Comparison of ENCODE assay signal across 15 cellular contexts in genomic region chr6:43178951-43179830, GRCh38. TPM values are rescaled to one million over a fixed set of nuclear protein-coding genes. Genes with fewer than 3 reads are reported as not detected.
DNase-seq lines count a peak whose midpoint lies in the region; ATAC-seq and TF ChIP-seq lines count a peak whose summit lies in the region.
"Had no signal": no experiment of that assay in that cellular context is flagged by ENCODE, and none has a peak within 500 bp of the region (broad histone marks: within the 10 kb centered on the region; RNA-seq: fewer than 3 reads in every experiment).

No MANE protein-coding gene starts in this region.

- H3K27me3 ChIP-seq in esophagus muscularis mucosa, result no peaks in the 10 kb centered on the region
- no peaks in the 10 kb centered on the region for H3K27me3 ChIP-seq in tibial artery
- no peaks in the 10 kb centered on the region for H3K27me3 ChIP-seq in dorsolateral prefrontal cortex
- H3K27me3 ChIP-seq: BE2C, SJSA1 had no signal

- peaks cover 25% of the 10 kb centered on the region for H3K36me3 Mint-ChIP-seq in activated naive CD8-positive, alpha-beta T cell treated with anti-CD3 and anti-CD28 coated beads, Interleukin-2, amount 10 ng/mL, durations not matched to agents 7 days and 5 days
- peaks cover 19% of the 10 kb centered on the region for H3K36me3 Mint-ChIP-seq in activated naive CD8-positive, alpha-beta T cell treated with anti-CD3 and anti-CD28 coated beads for 36 hours
- H3K36me3 Mint-ChIP-seq in T-helper 17 cell (ENCODE audit: low read depth), result peaks cover 8% of the 10 kb centered on the region

- TF ChIP-seq EP300 in esophagus muscularis mucosa (IDR thresholded peaks at IDR 0.05), result no peak

- peaks cover 42% of the 10 kb centered on the region for H3K4me1 Mint-ChIP-seq in activated naive CD8-positive, alpha-beta T cell treated with anti-CD3 and anti-CD28 coated beads, Interleukin-2, amount 10 ng/mL, durations not matched to agents 7 days and 5 days
- H3K4me1 Mint-ChIP-seq in activated naive CD8-positive, alpha-beta T cell treated with anti-CD3 and anti-CD28 coated beads for 36 hours, result peaks cover 38% of the 10 kb centered on the region
- peaks cover 35% of the 10 kb centered on the region for H3K4me1 Mint-ChIP-seq in T-helper 17 cell

- H3K4me1 ChIP-seq in esophagus muscularis mucosa (peaks cover 34 to 68% (median 52%) of the 10 kb centered on the region in 4 donors), tibial artery (peaks cover 0 to 42% (median 25%) of the 10 kb centered on the region in 4 donors)

- TF ChIP-seq POLR2A in esophagus muscularis mucosa (IDR thresholded peaks at IDR 0.05; ENCODE audit: low read depth), result no peak

- ATAC-seq in activated naive CD8-positive, alpha-beta T cell treated with anti-CD3 and anti-CD28 coated beads, Interleukin-2, amount 10 ng/mL, durations not matched to agents 7 days and 5 days (ENCODE audit: low read depth), result no peak
- ATAC-seq in T-helper 17 cell (no peak), GM21619 (IDR thresholded peaks at IDR 0.05; ENCODE audit: unreplicated experiment) (no peak)
- ATAC-seq: CD8-positive, alpha-beta T cell; Panc1 had no signal

- no peak overlapping the region for H3K4me3 Mint-ChIP-seq in activated naive CD8-positive, alpha-beta T cell treated with anti-CD3 and anti-CD28 coated beads, Interleukin-2, amount 10 ng/mL, durations not matched to agents 7 days and 5 days
- H3K4me3 Mint-ChIP-seq in activated naive CD8-positive, alpha-beta T cell treated with anti-CD3 and anti-CD28 coated beads for 36 hours, result no peak overlapping the region
- H3K4me3 Mint-ChIP-seq in T-helper 17 cell, result peak overlapping the region; percentile 58
- H3K4me3 Mint-ChIP-seq: CD8-positive, alpha-beta T cell had no signal

- DNase-seq in activated naive CD8-positive, alpha-beta T cell treated with anti-CD3 and anti-CD28 coated beads, Interleukin-2, amount 10 ng/mL, durations not matched to agents 7 days and 5 days, result no peak
- DNase-seq in activated naive CD8-positive, alpha-beta T cell treated with anti-CD3 and anti-CD28 coated beads for 36 hours, result no peak
- no peak for DNase-seq in T-helper 17 cell
- no peak for DNase-seq in esophagus muscularis mucosa (ENCODE audit: extremely low spot score)
- no peak for DNase-seq in tibial artery
- no peak for DNase-seq in dorsolateral prefrontal cortex
- no peak for DNase-seq in coronary artery (ENCODE audit: low spot score)
- DNase-seq: BE2C; CD8-positive, alpha-beta T cell; HCEC 1CT; NCI-H1105; NCI-H1694 had no signal

- POLR2A ChIA-PET in activated naive CD8-positive, alpha-beta T cell treated with anti-CD3 and anti-CD28 coated beads, Interleukin-2, amount 10 ng/mL, durations not matched to agents 7 days and 5 days (lab: Charles Lee), result no interaction called here

- no peak for TF ChIP-seq CTCF in esophagus muscularis mucosa (IDR thresholded peaks at IDR 0.05)
- TF ChIP-seq CTCF in tibial artery (IDR thresholded peaks at IDR 0.05), result no peak
- TF ChIP-seq CTCF in dorsolateral prefrontal cortex (IDR thresholded peaks at IDR 0.05 in 54 of 56, conservative IDR thresholded peaks at IDR 0.05 in 2 of 56; ENCODE audit: low read depth in 1 of 56, partially characterized antibody in 56 of 56), result no peak
- no peak for TF ChIP-seq CTCF in coronary artery (IDR thresholded peaks at IDR 0.05)

- no peak overlapping the region for H3K4me3 ChIP-seq in esophagus muscularis mucosa
- H3K4me3 ChIP-seq in tibial artery, result no peak overlapping the region
- H3K4me3 ChIP-seq in dorsolateral prefrontal cortex, result no peak overlapping the region
- no peak overlapping the region for H3K4me3 ChIP-seq in coronary artery
- H3K4me3 ChIP-seq: SJSA1 had no signal

- no peaks in the 10 kb centered on the region for H3K27me3 Mint-ChIP-seq in activated naive CD8-positive, alpha-beta T cell treated with anti-CD3 and anti-CD28 coated beads, Interleukin-2, amount 10 ng/mL, durations not matched to agents 7 days and 5 days
- no peaks in the 10 kb centered on the region for H3K27me3 Mint-ChIP-seq in activated naive CD8-positive, alpha-beta T cell treated with anti-CD3 and anti-CD28 coated beads for 36 hours
- H3K27me3 Mint-ChIP-seq in T-helper 17 cell, result no peaks in the 10 kb centered on the region

- H3K27ac ChIP-seq in esophagus muscularis mucosa (replicated peaks in 1 of 4), result peak overlapping the region; percentile 20 to 85 (median 44)
- H3K27ac ChIP-seq in tibial artery, result peak overlapping the region; percentile 1 to 3
- H3K27ac ChIP-seq in dorsolateral prefrontal cortex, result peak overlapping the region in 1 of 59 donors; percentile 11
- H3K27ac ChIP-seq in coronary artery, result no peak overlapping the region
- H3K27ac ChIP-seq: SJSA1 had no signal

- H3K27ac Mint-ChIP-seq in activated naive CD8-positive, alpha-beta T cell treated with anti-CD3 and anti-CD28 coated beads, Interleukin-2, amount 10 ng/mL, durations not matched to agents 7 days and 5 days, result peak overlapping the region; percentile 16
- H3K27ac Mint-ChIP-seq in activated naive CD8-positive, alpha-beta T cell treated with anti-CD3 and anti-CD28 coated beads for 36 hours, result no peak overlapping the region
- H3K27ac Mint-ChIP-seq in T-helper 17 cell, result peak overlapping the region; percentile 16
- H3K27ac Mint-ChIP-seq: CD8-positive, alpha-beta T cell had no signal

- H3K36me3 ChIP-seq in esophagus muscularis mucosa (peaks cover 44 to 65% (median 54%) of the 10 kb centered on the region in 4 donors), tibial artery (peaks cover 35 to 55% (median 55%) of the 10 kb centered on the region in 3 donors)

- no peaks in the 10 kb centered on the region for H3K9me3 Mint-ChIP-seq in activated naive CD8-positive, alpha-beta T cell treated with anti-CD3 and anti-CD28 coated beads, Interleukin-2, amount 10 ng/mL, durations not matched to agents 7 days and 5 days
- no peaks in the 10 kb centered on the region for H3K9me3 Mint-ChIP-seq in activated naive CD8-positive, alpha-beta T cell treated with anti-CD3 and anti-CD28 coated beads for 36 hours
- H3K9me3 Mint-ChIP-seq: CD8-positive, alpha-beta T cell had no signal

- WGBS in esophagus muscularis mucosa, result 81% methylated on average over 20 of the region's 20 CpGs

- intact Hi-C loops in esophagus muscularis mucosa (cut with DNase I) (loop anchor here (10.0 kb wide), 1 partner anchor 336 kb away; the partner anchor contains the start of genes LRRC73, POLR1C and YIPF3), tibial artery (cut with DNase I; ENCODE audit: low total_unique reads) (no loop called here), dorsolateral prefrontal cortex (cut with DNase I) (loop anchor here (10.0 kb wide), 2 partner anchors 164 to 254 kb away; partner anchors contain the start of genes CNPY3 (in 1 of the 2), KLHDC3 (in 1 of the 2) and MEA1 (in 1 of the 2))

- H3K9me3 ChIP-seq in T-helper 17 cell (ENCODE audit: control insufficient read depth, low read length, poor library complexity, severe bottlenecking) (no peaks in the 10 kb centered on the region), esophagus muscularis mucosa (no peaks in the 10 kb centered on the region), tibial artery (no peaks in the 10 kb centered on the region)
- H3K9me3 ChIP-seq: BE2C, SJSA1 had no signal

RNA-seq across cellular contexts. Expression of gene CUL9, which starts 2.8 kb away (rescaled TPM):
- total RNA-seq in activated naive CD8-positive, alpha-beta T cell treated with anti-CD3 and anti-CD28 coated beads, Interleukin-2, amount 10 ng/mL, durations not matched to agents 7 days and 5 days, result 10 to 100 TPM; 75.1 to 80.8 TPM
- total RNA-seq in activated naive CD8-positive, alpha-beta T cell treated with anti-CD3 and anti-CD28 coated beads for 36 hours, result 10 to 100 TPM; 31.3 to 31.5 TPM
- total RNA-seq in T-helper 17 cell, result 10 to 100 TPM; 73.9 to 78.0 TPM
- total RNA-seq in esophagus muscularis mucosa, result 10 to 100 TPM; 21.5 to 46.6 (median 33.6) TPM
- 100 to 1,000 TPM in 19 of 120 experiments, 10 to 100 TPM in 101; 57.4 to 123 (median 84.1) TPM for total RNA-seq in dorsolateral prefrontal cortex

RNA-seq across cellular contexts. Expression of gene SRF, which starts 8.1 kb away (rescaled TPM):
- 10 to 100 TPM; 34.4 to 36.0 TPM for total RNA-seq in activated naive CD8-positive, alpha-beta T cell treated with anti-CD3 and anti-CD28 coated beads, Interleukin-2, amount 10 ng/mL, durations not matched to agents 7 days and 5 days
- 10 to 100 TPM; 49.1 to 49.9 TPM for total RNA-seq in activated naive CD8-positive, alpha-beta T cell treated with anti-CD3 and anti-CD28 coated beads for 36 hours
- total RNA-seq in T-helper 17 cell (10 to 100 TPM; 26.3 to 27.9 TPM), esophagus muscularis mucosa (100 to 1,000 TPM; 111 to 183 (median 153) TPM), dorsolateral prefrontal cortex (10 to 100 TPM; 18.4 to 31.7 (median 23.1) TPM)

RNA-seq across cellular contexts. Expression of gene DNPH1, which starts 50.1 kb away (rescaled TPM):
- total RNA-seq in activated naive CD8-positive, alpha-beta T cell treated with anti-CD3 and anti-CD28 coated beads, Interleukin-2, amount 10 ng/mL, durations not matched to agents 7 days and 5 days, result 10 to 100 TPM; 42.2 to 43.7 TPM
- total RNA-seq in activated naive CD8-positive, alpha-beta T cell treated with anti-CD3 and anti-CD28 coated beads for 36 hours, result 10 to 100 TPM; 55.8 to 56.1 TPM
- total RNA-seq in T-helper 17 cell (10 to 100 TPM; 32.3 to 35.0 TPM), esophagus muscularis mucosa (10 to 100 TPM; 60.5 to 70.2 (median 65.3) TPM), dorsolateral prefrontal cortex (10 to 100 TPM; 18.4 to 54.6 (median 31.2) TPM)

Comparison
In these comparisons a context has a peak if more than half of its experiments do, and no peak if none do; other contexts are left out.
1. H3K27ac ChIP-seq: peak in esophagus muscularis mucosa (4 of 4) and tibial artery (2 of 2); none in coronary artery (0 of 2).